Comparison of ENCODE assay signal across 1 cellular context in the genomic region with DNA sequence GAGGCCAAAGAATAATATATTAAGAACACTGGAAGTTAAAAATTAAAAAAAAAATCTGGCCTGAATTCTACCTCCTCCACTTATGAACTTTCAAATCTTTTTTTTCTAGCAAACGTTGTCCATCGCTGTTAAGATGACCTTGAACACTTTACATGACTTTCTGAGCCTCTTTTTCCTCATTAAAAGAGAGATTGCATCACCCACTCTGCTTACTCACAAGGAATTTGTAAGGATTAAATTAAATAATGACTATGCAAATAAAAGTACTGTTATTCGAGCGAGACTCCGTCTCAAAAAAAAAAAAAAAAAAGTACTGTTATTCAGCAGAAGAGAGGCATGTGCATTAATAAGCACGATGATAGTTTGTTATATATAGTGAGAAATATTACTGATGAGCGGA.
TF ChIP-seq lines count a peak whose summit lies in the region.

No MANE protein-coding gene starts in this region.

TF ChIP-seq in WTC11, 78 proteins besides CTCF, POLR2A, EP300 and RAD21 (continued from another document):
- TF ChIP-seq AFF4 (CRISPR knock-in tag; IDR thresholded peaks at IDR 0.05; ENCODE audit: borderline replicate concordance) (no peak), ATF1 (CRISPR knock-in tag; IDR thresholded peaks at IDR 0.05) (no peak), ZNF219 (CRISPR knock-in tag; IDR thresholded peaks at IDR 0.05; ENCODE audit: borderline replicate concordance) (no peak), STAT6 (CRISPR knock-in tag; conservative IDR thresholded peaks at IDR 0.05; ENCODE audit: low read depth) (no peak), ZNF138 (CRISPR knock-in tag; conservative IDR thresholded peaks at IDR 0.05) (no peak), ZNF423 (CRISPR knock-in tag; IDR thresholded peaks at IDR 0.05) (no peak), SMAD4 (CRISPR knock-in tag; IDR thresholded peaks at IDR 0.05) (no peak), FOXK1 (CRISPR knock-in tag; IDR thresholded peaks at IDR 0.05) (no peak), ZNF532 (CRISPR knock-in tag; IDR thresholded peaks at IDR 0.05; ENCODE audit: borderline replicate concordance) (no peak)
